Comparison of ENCODE assay signal across 30 cellular contexts in genomic region chr16:1500465-1501150, GRCh38. TPM values are rescaled to one million over a fixed set of nuclear protein-coding genes. Genes with fewer than 3 reads are reported as not detected.
"Had no signal": no experiment of that assay in that cellular context is flagged by ENCODE, and none has a peak within 500 bp of the region (broad histone marks: within the 10 kb centered on the region; RNA-seq: fewer than 3 reads in every experiment).

No MANE protein-coding gene starts in this region.

- H3K27me3 ChIP-seq: colonic mucosa, gastrocnemius medialis, neural progenitor cell, pancreas, tibial nerve, upper lobe of left lung had no signal

- H3K4me2 ChIP-seq: neural progenitor cell, smooth muscle cell had no signal

- H3K9me3 ChIP-seq: colonic mucosa, gastrocnemius medialis, pancreas, thoracic aorta, tibial nerve, upper lobe of left lung had no signal

- DNase-seq: colonic mucosa; effector CD8-positive, alpha-beta T cell; endodermal cell; foreskin fibroblast; gastrocnemius medialis; head of caudate nucleus; mammary epithelial cell; mesendoderm; midbrain; naive thymus-derived CD4-positive, alpha-beta T cell; nucleus accumbens; retina; stimulated activated CD4-positive, alpha-beta T cell treated with anti-CD3 and anti-CD28 coated beads, Interleukin-2, amount 100 ng/mL, for 24 hours; stimulated activated CD4-positive, alpha-beta T cell treated with anti-CD3 and anti-CD28 coated beads, Interleukin-4, amount 100 ng/mL, for 24 hours; stimulated activated naive CD4-positive, alpha-beta T cell treated with Interleukin-2 at 50 U/mL for 16 hours had no signal

- H3K9ac ChIP-seq: neural progenitor cell had no signal

- ATAC-seq: esophagus mucosa; gastrocnemius medialis; left lobe of liver; naive thymus-derived CD4-positive, alpha-beta T cell; pancreas; sciatic nerve; stimulated activated effector memory CD8-positive, alpha-beta T cell treated with anti-CD3 and anti-CD28 coated beads, Interleukin-12 subunit alpha, Interleukin-12 subunit beta, amount 100 ng/mL, for 72 hours had no signal

- H2AFZ ChIP-seq: neural progenitor cell had no signal

- H3K27ac ChIP-seq: colonic mucosa, epithelial cell of prostate, gastrocnemius medialis, neural progenitor cell, pancreas, thoracic aorta, tibial nerve, upper lobe of left lung had no signal

- H3K4me1 ChIP-seq: colonic mucosa, gastrocnemius medialis, neural progenitor cell, pancreas, tibial nerve, upper lobe of left lung had no signal

- H3K36me3 ChIP-seq: neural progenitor cell had no signal

- H3K4me3 ChIP-seq: colonic mucosa, gastrocnemius medialis, neural progenitor cell, pancreas, smooth muscle cell, thoracic aorta, tibial nerve, upper lobe of left lung had no signal

RNA-seq across cellular contexts. Expression of gene PTX4, which starts 11.9 kb away (rescaled TPM):
- total RNA-seq: chondrocyte, colonic mucosa, endodermal cell, esophagus mucosa, left lobe of liver, lower leg skin, mammary epithelial cell, pancreas, pulmonary artery endothelial cell, sciatic nerve, smooth muscle cell, tibial nerve had no signal
- polyA plus RNA-seq: keratinocyte; mammary epithelial cell; naive thymus-derived CD4-positive, alpha-beta T cell; pancreas; smooth muscle cell had no signal

RNA-seq across cellular contexts. Expression of gene TMEM204, which starts 32.9 kb away (rescaled TPM):
- total RNA-seq: endodermal cell had no signal

RNA-seq across cellular contexts. Expression of gene CCDC154, which starts 56.3 kb away (rescaled TPM):
- total RNA-seq: smooth muscle cell had no signal
- polyA plus RNA-seq: mammary epithelial cell; naive thymus-derived CD4-positive, alpha-beta T cell had no signal
